ENCODE assay signal across 25 cellular contexts in the genomic region with DNA sequence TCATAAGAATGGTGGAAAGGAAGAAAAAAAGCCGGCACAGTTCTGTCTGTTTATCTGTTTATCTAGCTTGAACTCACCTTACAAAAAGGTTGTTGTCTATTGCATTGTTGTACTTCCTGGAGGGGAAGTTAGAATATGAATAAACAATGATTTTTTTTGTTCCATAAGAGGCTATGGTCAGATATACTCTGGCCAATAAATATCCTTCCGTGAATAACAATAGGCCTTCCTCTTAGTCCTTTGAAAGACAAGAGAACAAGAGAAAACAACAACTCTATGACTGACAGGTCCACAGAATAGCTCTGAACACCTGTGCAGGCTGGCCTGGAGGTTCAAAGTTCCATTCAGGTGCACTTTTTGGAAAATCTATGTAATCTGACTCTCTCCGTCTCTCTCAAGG.
DNase-seq lines count a peak whose midpoint lies in the region; ATAC-seq, FAIRE-seq and TF ChIP-seq lines count a peak whose summit lies in the region.
"Had no signal": no experiment of that assay in that cellular context is flagged by ENCODE, and none has a peak within 500 bp of the region (broad histone marks: within the 10 kb centered on the region; RNA-seq: fewer than 3 reads in every experiment).

No MANE protein-coding gene starts in this region.

- no peaks in the 10 kb centered on the region for H4K20me1 ChIP-seq in K562 (replicated peaks; ENCODE audit: control insufficient read depth, insufficient read depth, low read length)

- no peak overlapping the region for H3K4me3 Mint-ChIP-seq in nephron progenitor cell
- H3K4me3 Mint-ChIP-seq: activated CD4-positive, alpha-beta memory T cell treated with anti-CD3 and anti-CD28 coated beads, Interleukin-2, amount 10 ng/mL, durations not matched to agents 7 days and 5 days; activated naive CD4-positive, alpha-beta T cell treated with anti-CD3 and anti-CD28 coated beads for 36 hours; CD4-positive, alpha-beta T cell had no signal

- TF ChIP-seq CTCF in K562 (IDR thresholded peaks at IDR 0.05 in 2 of 3, conservative IDR thresholded peaks at IDR 0.05 in 1 of 3; ENCODE audit: insufficient read depth in 2 of 3, low read depth in 1 of 3, low read length in 3 of 3) (no peak), nephron progenitor cell (IDR thresholded peaks at IDR 0.05) (no peak)

- H3K27ac Mint-ChIP-seq in nephron progenitor cell: peak overlapping the region; percentile 67
- H3K27ac Mint-ChIP-seq: activated CD4-positive, alpha-beta memory T cell treated with anti-CD3 and anti-CD28 coated beads, Interleukin-2, amount 10 ng/mL, durations not matched to agents 7 days and 5 days; activated naive CD4-positive, alpha-beta T cell treated with anti-CD3 and anti-CD28 coated beads for 36 hours; CD4-positive, alpha-beta T cell had no signal

- POLR2A ChIA-PET in K562 (lab: Yijun Ruan, JAX): interaction anchor here (0.8 to 1.2 kb wide), 2 partner anchors 9 to 15 kb away, joined by 3 read pairs; no protein-coding TSS in a partner anchor

- peak; percentile 23 for FAIRE-seq in H54 (lab: Jason Lieb, UNC)
- no peak for FAIRE-seq in K562 (lab: Jason Lieb, UNC)
- FAIRE-seq: frontal cortex, GM19239 had no signal

- DNase-seq in NCI-H2196 (lab: John Stamatoyannopoulos, UW; ENCODE audit: unreplicated experiment) (peak; percentile 40), NCI-H2196 treated with DMSO at 0.1 percent for 48 hours (lab: John Stamatoyannopoulos, UW; ENCODE audit: unreplicated experiment) (no peak), H54 (ENCODE audit: insufficient read length, low spot score) (no peak), K562 (ENCODE audit: extremely low read depth in 1 of 4, low spot score in 3 of 4) (no peak), nephron progenitor cell (no peak), AG08395 (ENCODE audit: low spot score) (no peak), ecto neural progenitor cell (ENCODE audit: low spot score) (no peak)
- DNase-seq: activated CD4-positive, alpha-beta memory T cell treated with anti-CD3 and anti-CD28 coated beads, Interleukin-2, amount 10 ng/mL, durations not matched to agents 7 days and 5 days; activated CD8-positive, alpha-beta memory T cell treated with anti-CD3 and anti-CD28 coated beads, Interleukin-2, amount 50 U/mL, for 4 hours; activated naive CD4-positive, alpha-beta T cell treated with anti-CD3 and anti-CD28 coated beads for 36 hours; adrenal gland; CD4-positive, alpha-beta T cell; dorsolateral prefrontal cortex; hypothalamus; left colon; psoas muscle; stimulated activated CD4-positive, alpha-beta T cell treated with anti-CD3 and anti-CD28 coated beads, Interleukin-12 subunit alpha, Interleukin-12 subunit beta, amount 100 ng/mL, for 4 hours; stimulated activated CD4-positive, alpha-beta T cell treated with anti-CD3 and anti-CD28 coated beads, Interleukin-4, amount 100 ng/mL, for 1 hour; tibial artery had no signal

- H3K4me1 ChIP-seq in K562 (replicated peaks in 1 of 2; ENCODE audit: control insufficient read depth in 2 of 2, insufficient read depth in 2 of 2, low read length in 2 of 2): peaks cover 3 to 42% of the 10 kb centered on the region in 2 experiments; a peak in 4 of 5 replicates

- no peaks in the 10 kb centered on the region for H3K36me3 ChIP-seq in K562 (ENCODE audit: control insufficient read depth, insufficient read depth, low read length)
- H3K36me3 ChIP-seq: adrenal gland, neutrophil, tibial artery had no signal

- no peak for TF ChIP-seq RAD21 in K562 (CRISPR knock-in tag; conservative IDR thresholded peaks at IDR 0.05 in 1 of 2, IDR thresholded peaks at IDR 0.05 in 1 of 2)

- H3K4me3 ChIP-seq in K562: no peak overlapping the region
- H3K4me3 ChIP-seq: adrenal gland, dorsolateral prefrontal cortex, psoas muscle, tibial artery had no signal

- no peak overlapping the region for H3K4me2 ChIP-seq in K562 (ENCODE audit: insufficient read depth, low read length)

- H3K36me3 Mint-ChIP-seq in nephron progenitor cell (ENCODE audit: low read depth): no peaks in the 10 kb centered on the region

- H3K4me1 Mint-ChIP-seq in nephron progenitor cell: peaks cover 96% of the 10 kb centered on the region

- CTCF ChIA-PET in K562 (lab: Yijun Ruan, JAX; ENCODE audit: low intra/inter-chr PET ratio): no interaction called here

- BruUV-seq in K562 (replicated peaks; lab: Mats Ljungman, UMichigan): no TSS peak

- H3K9ac ChIP-seq in K562 (ENCODE audit: insufficient read depth in 1 of 2, low read depth in 2 of 2, low read length in 2 of 2): no peak overlapping the region

- 42% methylated on average over 3 of the region's 3 CpGs for WGBS in K562 (ENCODE audit: insufficient coverage, low coverage, missing lambda C conversion rate)

- H3K9me3 ChIP-seq in K562 (replicated peaks; ENCODE audit: control insufficient read depth, insufficient read depth, low read depth, low read length): no peaks in the 10 kb centered on the region
- H3K9me3 ChIP-seq: adrenal gland, neutrophil, psoas muscle, tibial artery had no signal

- TF ChIP-seq EP300 in K562 (IDR thresholded peaks at IDR 0.05; ENCODE audit: low read length): no peak

- H3K27me3 Mint-ChIP-seq in nephron progenitor cell (ENCODE audit: low read depth, poor library complexity): peaks cover 2% of the 10 kb centered on the region
- H3K27me3 Mint-ChIP-seq: CD4-positive, alpha-beta T cell had no signal

- intact Hi-C loops in K562 (cut with micrococcal nuclease): loop anchor here (10.0 kb wide), 1 partner anchor 191 kb away; no protein-coding TSS in a partner anchor

- no peaks in the 10 kb centered on the region for H3K9me1 ChIP-seq in K562 (ENCODE audit: control insufficient read depth, insufficient read depth, low read length)

- H3K79me2 ChIP-seq in K562 (ENCODE audit: control insufficient read depth, insufficient read depth, low read length): no peaks in the 10 kb centered on the region

- H3K27ac ChIP-seq in K562 (ENCODE audit: extremely low read depth, low read depth, low read length): no peak overlapping the region
- H3K27ac ChIP-seq: dorsolateral prefrontal cortex, HL-60, neutrophil, psoas muscle, tibial artery had no signal

- no peaks in the 10 kb centered on the region for H3K9me3 Mint-ChIP-seq in nephron progenitor cell
- H3K9me3 Mint-ChIP-seq: activated CD4-positive, alpha-beta memory T cell treated with anti-CD3 and anti-CD28 coated beads, Interleukin-2, amount 10 ng/mL, durations not matched to agents 7 days and 5 days; activated naive CD4-positive, alpha-beta T cell treated with anti-CD3 and anti-CD28 coated beads for 36 hours; CD4-positive, alpha-beta T cell had no signal

- no peak for TF ChIP-seq POLR2A in H54 (IDR thresholded peaks at IDR 0.05; ENCODE audit: low read depth, low read length)
- TF ChIP-seq POLR2A in K562 (conservative IDR thresholded peaks at IDR 0.05): no peak

- in situ Hi-C loops in K562 (cut with MboI): no loop called here

- ATAC-seq in K562 (no peak), HG03457 (IDR thresholded peaks at IDR 0.05; ENCODE audit: unreplicated experiment) (no peak)
- ATAC-seq: left colon, psoas muscle, sciatic nerve had no signal

- H3K27me3 ChIP-seq in K562 (ENCODE audit: control insufficient read depth in 2 of 2, insufficient read depth in 2 of 2, low read length in 2 of 2): no peaks in the 10 kb centered on the region
- H3K27me3 ChIP-seq: adrenal gland, dorsolateral prefrontal cortex, neutrophil, tibial artery had no signal

- peak overlapping the region; percentile 60 for H2AFZ ChIP-seq in K562 (ENCODE audit: low read depth, low read length)

TF ChIP-seq in K562, 482 proteins besides CTCF, POLR2A, EP300 and RAD21 (continues in another document):
- TF ChIP-seq, protein P1, sequence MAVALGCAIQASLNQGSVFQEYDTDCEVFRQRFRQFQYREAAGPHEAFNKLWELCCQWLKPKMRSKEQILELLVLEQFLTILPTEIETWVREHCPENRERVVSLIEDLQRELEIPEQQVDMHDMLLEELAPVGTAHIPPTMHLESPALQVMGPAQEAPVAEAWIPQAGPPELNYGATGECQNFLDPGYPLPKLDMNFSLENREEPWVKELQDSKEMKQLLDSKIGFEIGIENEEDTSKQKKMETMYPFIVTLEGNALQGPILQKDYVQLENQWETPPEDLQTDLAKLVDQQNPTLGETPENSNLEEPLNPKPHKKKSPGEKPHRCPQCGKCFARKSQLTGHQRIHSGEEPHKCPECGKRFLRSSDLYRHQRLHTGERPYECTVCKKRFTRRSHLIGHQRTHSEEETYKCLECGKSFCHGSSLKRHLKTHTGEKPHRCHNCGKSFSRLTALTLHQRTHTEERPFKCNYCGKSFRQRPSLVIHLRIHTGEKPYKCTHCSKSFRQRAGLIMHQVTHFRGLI (CRISPR knock-in tag; IDR thresholded peaks at IDR 0.05): no peak
- TF ChIP-seq, protein P2, sequence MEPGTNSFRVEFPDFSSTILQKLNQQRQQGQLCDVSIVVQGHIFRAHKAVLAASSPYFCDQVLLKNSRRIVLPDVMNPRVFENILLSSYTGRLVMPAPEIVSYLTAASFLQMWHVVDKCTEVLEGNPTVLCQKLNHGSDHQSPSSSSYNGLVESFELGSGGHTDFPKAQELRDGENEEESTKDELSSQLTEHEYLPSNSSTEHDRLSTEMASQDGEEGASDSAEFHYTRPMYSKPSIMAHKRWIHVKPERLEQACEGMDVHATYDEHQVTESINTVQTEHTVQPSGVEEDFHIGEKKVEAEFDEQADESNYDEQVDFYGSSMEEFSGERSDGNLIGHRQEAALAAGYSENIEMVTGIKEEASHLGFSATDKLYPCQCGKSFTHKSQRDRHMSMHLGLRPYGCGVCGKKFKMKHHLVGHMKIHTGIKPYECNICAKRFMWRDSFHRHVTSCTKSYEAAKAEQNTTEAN (CRISPR knock-in tag; IDR thresholded peaks at IDR 0.05): no peak
- TF ChIP-seq STAG1 (CRISPR knock-in tag; IDR thresholded peaks at IDR 0.05; ENCODE audit: borderline replicate concordance) (no peak), SIN3A (IDR thresholded peaks at IDR 0.05; ENCODE audit: borderline replicate concordance in 2 of 2, control insufficient read depth in 1 of 2, low read depth in 2 of 2, low read length in 2 of 2) (no peak)
- TF ChIP-seq, protein P3, sequence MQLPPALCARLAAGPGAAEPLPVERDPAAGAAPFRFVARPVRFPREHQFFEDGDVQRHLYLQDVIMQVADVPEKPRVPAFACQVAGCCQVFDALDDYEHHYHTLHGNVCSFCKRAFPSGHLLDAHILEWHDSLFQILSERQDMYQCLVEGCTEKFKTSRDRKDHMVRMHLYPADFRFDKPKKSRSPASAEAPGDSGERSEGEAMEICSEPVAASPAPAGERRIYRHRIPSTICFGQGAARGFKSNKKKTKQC (CRISPR knock-in tag; IDR thresholded peaks at IDR 0.05): no peak
